In genomic region chr15:40762919-40763800, GRCh38 we compare ENCODE assay signal across 8 cellular contexts. TPM values are rescaled to one million over a fixed set of nuclear protein-coding genes. Genes with fewer than 3 reads are reported as not detected.
DNase-seq lines count a peak whose midpoint lies in the region; ATAC-seq and TF ChIP-seq lines count a peak whose summit lies in the region.

No MANE protein-coding gene starts in this region.

- H3K27ac ChIP-seq in left ventricle myocardium inferior (replicated peaks) (peak overlapping the region; percentile 80), prostate gland (peak overlapping the region; percentile 81 to 83)

- WGBS in prostate gland, result 33% methylated on average over 49 of the region's 55 CpGs

- H3K36me3 ChIP-seq in NT2/D1 (ENCODE audit: insufficient read depth, insufficient read length, low read length), result peaks cover 11% of the 10 kb centered on the region
- peaks cover 12% of the 10 kb centered on the region for H3K36me3 ChIP-seq in left ventricle myocardium inferior
- H3K36me3 ChIP-seq in prostate gland, result no peaks in the 10 kb centered on the region

- H3K36me3 Mint-ChIP-seq in activated naive CD8-positive, alpha-beta T cell treated with anti-CD3 and anti-CD28 coated beads, Interleukin-2, amount 50 U/mL, for 24 hours (ENCODE audit: low read depth), result no peaks in the 10 kb centered on the region

- H3K27me3 ChIP-seq in NT2/D1 (ENCODE audit: insufficient read depth, insufficient read length) (no peaks in the 10 kb centered on the region), left ventricle myocardium inferior (ENCODE audit: low read depth) (no peaks in the 10 kb centered on the region), prostate gland (replicated peaks; ENCODE audit: insufficient read depth) (no peaks in the 10 kb centered on the region)

- peak overlapping the region; percentile 87 for H3K9ac ChIP-seq in NT2/D1 (ENCODE audit: insufficient read length, low read depth)

- DNase-seq in DMS79 (lab: John Stamatoyannopoulos, UW), result peak; percentile 56
- no peak for DNase-seq in NT2/D1 (ENCODE audit: low read depth, low spot score)
- peak; percentile 55 for DNase-seq in activated naive CD8-positive, alpha-beta T cell treated with anti-CD3 and anti-CD28 coated beads, Interleukin-2, amount 50 U/mL, for 24 hours
- peak; percentile 56 for DNase-seq in left ventricle myocardium inferior
- peak; percentile 69 for DNase-seq in prostate gland (ENCODE audit: low spot score)

- no peak for TF ChIP-seq POLR2A in prostate gland (IDR thresholded peaks at IDR 0.05)

- H3K9me3 ChIP-seq in NT2/D1 (ENCODE audit: insufficient read depth, low read length), result no peaks in the 10 kb centered on the region
- H3K9me3 ChIP-seq in left ventricle myocardium inferior (replicated peaks), result no peaks in the 10 kb centered on the region
- no peaks in the 10 kb centered on the region for H3K9me3 ChIP-seq in prostate gland

- H3K4me1 Mint-ChIP-seq in activated naive CD8-positive, alpha-beta T cell treated with anti-CD3 and anti-CD28 coated beads, Interleukin-2, amount 50 U/mL, for 24 hours, result peaks cover 34% of the 10 kb centered on the region

- no peak for TF ChIP-seq CTCF in left ventricle myocardium inferior (IDR thresholded peaks at IDR 0.05; ENCODE audit: borderline replicate concordance)
- peak in 1 of 4 experiments; percentile 5 for TF ChIP-seq CTCF in prostate gland (IDR thresholded peaks at IDR 0.05)

- H3K9me3 Mint-ChIP-seq in activated naive CD8-positive, alpha-beta T cell treated with anti-CD3 and anti-CD28 coated beads, Interleukin-2, amount 50 U/mL, for 24 hours, result no peaks in the 10 kb centered on the region

- H3K27ac Mint-ChIP-seq in activated naive CD8-positive, alpha-beta T cell treated with anti-CD3 and anti-CD28 coated beads, Interleukin-2, amount 50 U/mL, for 24 hours, result peak overlapping the region; percentile 77

- intact Hi-C loops in left ventricle myocardium inferior (cut with micrococcal nuclease), result no loop called here
- intact Hi-C loops in prostate gland (cut with DNase I), result no loop called here

- peak overlapping the region; percentile 66 for H3K4me3 Mint-ChIP-seq in activated naive CD8-positive, alpha-beta T cell treated with anti-CD3 and anti-CD28 coated beads, Interleukin-2, amount 50 U/mL, for 24 hours

- peak; percentile 11 for ATAC-seq in HG03342 (IDR thresholded peaks at IDR 0.05; ENCODE audit: unreplicated experiment)
- no peak for ATAC-seq in activated naive CD8-positive, alpha-beta T cell treated with anti-CD3 and anti-CD28 coated beads, Interleukin-2, amount 50 U/mL, for 24 hours
- ATAC-seq in GM21717 (IDR thresholded peaks at IDR 0.05; ENCODE audit: unreplicated experiment), result no peak
- no peak for ATAC-seq in GM19397 (IDR thresholded peaks at IDR 0.05; ENCODE audit: unreplicated experiment)

- H3K27me3 Mint-ChIP-seq in activated naive CD8-positive, alpha-beta T cell treated with anti-CD3 and anti-CD28 coated beads, Interleukin-2, amount 50 U/mL, for 24 hours, result no peaks in the 10 kb centered on the region

- H3K4me3 ChIP-seq in NT2/D1 (ENCODE audit: insufficient read length, low read depth) (peak overlapping the region; percentile 65), left ventricle myocardium inferior (peak overlapping the region; percentile 69), prostate gland (peak overlapping the region; percentile 35 to 45)

- peaks cover 17% of the 10 kb centered on the region for H3K4me1 ChIP-seq in NT2/D1 (ENCODE audit: insufficient read depth, insufficient read length)
- H3K4me1 ChIP-seq in left ventricle myocardium inferior, result peaks cover 27% of the 10 kb centered on the region
- H3K4me1 ChIP-seq in prostate gland (replicated peaks), result peaks cover 9% of the 10 kb centered on the region

RNA-seq across cellular contexts. Expression of gene GCHFR, which starts 0.7 kb away (rescaled TPM):
- total RNA-seq in left ventricle myocardium inferior (7.1 TPM), prostate gland (10 to 100 TPM; 14.3 to 61.3 TPM)

RNA-seq across cellular contexts. Expression of gene C15orf62, which starts 6.6 kb away (rescaled TPM):
- total RNA-seq in left ventricle myocardium inferior (0.30 TPM), prostate gland (1 to 10 TPM in 1 of 2 donors, under 1 TPM in 1; 0.51 to 1.3 TPM)

RNA-seq across cellular contexts. Expression of gene RMDN3, which starts 8.1 kb away (rescaled TPM):
- total RNA-seq in left ventricle myocardium inferior, result 20.3 TPM
- 10 to 100 TPM; 28.2 to 31.9 TPM for total RNA-seq in prostate gland

RNA-seq across cellular contexts. Expression of gene ZFYVE19, which starts 43.7 kb away (rescaled TPM):
- total RNA-seq in left ventricle myocardium inferior (24.7 TPM), prostate gland (10 to 100 TPM; 39.8 to 43.3 TPM)

RNA-seq across cellular contexts. Expression of gene DNAJC17, which starts 44.1 kb away (rescaled TPM):
- total RNA-seq in left ventricle myocardium inferior, result 16.0 TPM
- 10 to 100 TPM; 29.2 to 29.6 TPM for total RNA-seq in prostate gland
